Comparison of ENCODE assay signal across 20 cellular contexts in the genomic region with DNA sequence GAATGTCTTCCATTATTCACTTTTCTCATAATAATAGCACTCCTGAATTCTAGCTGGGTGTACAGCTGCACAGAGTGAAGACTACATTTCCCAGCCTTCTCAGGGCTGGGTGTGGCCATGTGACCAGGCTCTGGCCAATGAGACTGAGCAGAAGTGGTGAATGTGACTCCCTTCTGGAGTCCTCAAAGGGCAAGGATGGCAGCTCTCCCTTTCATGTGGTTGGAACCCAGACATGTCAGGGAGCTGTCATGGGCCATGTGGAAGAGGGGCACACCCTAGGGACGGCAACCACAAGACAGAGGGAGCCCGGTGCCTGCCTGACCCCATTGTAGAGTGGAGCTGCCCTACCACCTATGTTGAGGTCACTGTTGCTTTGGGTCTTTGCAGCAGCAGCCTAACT.
A peak's percentile ranks its signal among the peaks of the same experiment; 100 is the strongest.
DNase-seq lines count a peak whose midpoint lies in the region; ATAC-seq and TF ChIP-seq lines count a peak whose summit lies in the region.
"Had no signal": no experiment of that assay in that cellular context is flagged by ENCODE, and none has a peak within 500 bp of the region (broad histone marks: within the 10 kb centered on the region; RNA-seq: fewer than 3 reads in every experiment).

No MANE protein-coding gene starts in this region.

- no peak for ATAC-seq in HG02981 (IDR thresholded peaks at IDR 0.05; ENCODE audit: unreplicated experiment)

- CTCF ChIA-PET in HEK293T (lab: Yijun Ruan, JAX), result no interaction called here

- H3K27ac Mint-ChIP-seq in T-helper 2 cell treated with Interferon-gamma antibody and Interleukin-4, amounts not matched to agents 5 μg/mL and 100 μg/mL, for 36 hours, result no peak overlapping the region
- no peak overlapping the region for H3K27ac Mint-ChIP-seq in activated naive CD8-positive, alpha-beta T cell treated with anti-CD3 and anti-CD28 coated beads for 36 hours

- H3K4me1 ChIP-seq in BLaER1 treated with 17β-estradiol and CSF1 and Interleukin-3, amounts not matched to agents 10 nM and 100 nM, result peaks cover 1 to 29% (median 16%) of the 10 kb centered on the region in 10 experiments; a peak in 18 of 20 replicates
- H3K4me1 ChIP-seq: left ventricle myocardium inferior, SJSA1 had no signal

- H3K9me3 Mint-ChIP-seq in T-helper 2 cell treated with Interferon-gamma antibody and Interleukin-4, amounts not matched to agents 5 μg/mL and 100 μg/mL, for 36 hours, result no peaks in the 10 kb centered on the region
- no peaks in the 10 kb centered on the region for H3K9me3 Mint-ChIP-seq in activated naive CD8-positive, alpha-beta T cell treated with anti-CD3 and anti-CD28 coated beads for 36 hours
- H3K9me3 Mint-ChIP-seq: central memory CD8-positive, alpha-beta T cell had no signal

- peaks cover 0 to 29% (median 0%) of the 10 kb centered on the region in 11 experiments; a peak in 6 of 22 replicates for H3K9me3 ChIP-seq in BLaER1 treated with 17β-estradiol and CSF1 and Interleukin-3, amounts not matched to agents 10 nM and 100 nM (replicated peaks in 1 of 11)
- H3K9me3 ChIP-seq: left ventricle myocardium inferior, SJSA1 had no signal

- no peaks in the 10 kb centered on the region for H3K36me3 Mint-ChIP-seq in T-helper 2 cell treated with Interferon-gamma antibody and Interleukin-4, amounts not matched to agents 5 μg/mL and 100 μg/mL, for 36 hours (ENCODE audit: low read depth)
- H3K36me3 Mint-ChIP-seq in activated naive CD8-positive, alpha-beta T cell treated with anti-CD3 and anti-CD28 coated beads for 36 hours, result no peaks in the 10 kb centered on the region

- peak overlapping the region in 8 of 11 experiments; percentile 24 to 57 (median 40); a peak in 14 of 22 replicates for H3K4me2 ChIP-seq in BLaER1 treated with 17β-estradiol and CSF1 and Interleukin-3, amounts not matched to agents 10 nM and 100 nM

- H3K4me1 Mint-ChIP-seq in T-helper 2 cell treated with Interferon-gamma antibody and Interleukin-4, amounts not matched to agents 5 μg/mL and 100 μg/mL, for 36 hours (ENCODE audit: low read depth), result no peaks in the 10 kb centered on the region
- H3K4me1 Mint-ChIP-seq in activated naive CD8-positive, alpha-beta T cell treated with anti-CD3 and anti-CD28 coated beads for 36 hours, result no peaks in the 10 kb centered on the region
- H3K4me1 Mint-ChIP-seq: central memory CD8-positive, alpha-beta T cell had no signal

- no peak overlapping the region for H3K27ac ChIP-seq in BLaER1 treated with 17β-estradiol and CSF1 and Interleukin-3, amounts not matched to agents 10 nM and 100 nM
- H3K27ac ChIP-seq: left ventricle myocardium inferior, SJSA1 had no signal

- DNase-seq in HEK293T (ENCODE audit: extremely low spot score) (peak; percentile 28), SK-N-DZ (ENCODE audit: low spot score) (peak; percentile 50), iPS-NIHi11 (ENCODE audit: low spot score) (peak; percentile 29)
- DNase-seq in T-helper 2 cell treated with Interferon-gamma antibody and Interleukin-4, amounts not matched to agents 5 μg/mL and 100 μg/mL, for 36 hours (ENCODE audit: low spot score), result no peak
- DNase-seq in activated naive CD8-positive, alpha-beta T cell treated with anti-CD3 and anti-CD28 coated beads for 36 hours, result no peak
- DNase-seq: activated CD4-positive, CD25-positive, alpha-beta regulatory T cell treated with anti-CD3 and anti-CD28 coated beads, Interleukin-2, amount 50 U/mL, for 72 hours; activated gamma-delta T cell; AML-193; effector memory CD4-positive, alpha-beta T cell; glutamatergic neuron; left ventricle myocardium inferior; MV-4-11; NCI-H2029; NCI-H510A; right cardiac atrium; T1000 had no signal

- no peaks in the 10 kb centered on the region for H3K27me3 Mint-ChIP-seq in T-helper 2 cell treated with Interferon-gamma antibody and Interleukin-4, amounts not matched to agents 5 μg/mL and 100 μg/mL, for 36 hours (ENCODE audit: low read depth)
- peaks cover 7% of the 10 kb centered on the region for H3K27me3 Mint-ChIP-seq in activated naive CD8-positive, alpha-beta T cell treated with anti-CD3 and anti-CD28 coated beads for 36 hours

- no peaks in the 10 kb centered on the region for H3K36me3 ChIP-seq in BLaER1 treated with 17β-estradiol and CSF1 and Interleukin-3, amounts not matched to agents 10 nM and 100 nM
- H3K36me3 ChIP-seq: left ventricle myocardium inferior, SJSA1 had no signal

- POLR2A ChIA-PET in HEK293T (lab: Yijun Ruan, JAX), result no interaction called here

- no peak overlapping the region for H3K4me3 ChIP-seq in BLaER1 treated with 17β-estradiol and CSF1 and Interleukin-3, amounts not matched to agents 10 nM and 100 nM
- H3K4me3 ChIP-seq: left ventricle myocardium inferior, SJSA1 had no signal

- no peak overlapping the region for H3K9ac ChIP-seq in BLaER1 treated with 17β-estradiol and CSF1 and Interleukin-3, amounts not matched to agents 10 nM and 100 nM

- no peaks in the 10 kb centered on the region for H4K20me1 ChIP-seq in BLaER1 treated with 17β-estradiol and CSF1 and Interleukin-3, amounts not matched to agents 10 nM and 100 nM

- no peak overlapping the region for H3K4me3 Mint-ChIP-seq in T-helper 2 cell treated with Interferon-gamma antibody and Interleukin-4, amounts not matched to agents 5 μg/mL and 100 μg/mL, for 36 hours
- H3K4me3 Mint-ChIP-seq in activated naive CD8-positive, alpha-beta T cell treated with anti-CD3 and anti-CD28 coated beads for 36 hours, result no peak overlapping the region
- H3K4me3 Mint-ChIP-seq: central memory CD8-positive, alpha-beta T cell had no signal

- H3K27me3 ChIP-seq in BLaER1 treated with 17β-estradiol and CSF1 and Interleukin-3, amounts not matched to agents 10 nM and 100 nM, result no peaks in the 10 kb centered on the region
- H3K27me3 ChIP-seq: SJSA1 had no signal

TF ChIP-seq in HEK293T, 16 proteins besides CTCF, POLR2A, EP300 and RAD21:
- TF ChIP-seq FOXK2 (IDR thresholded peaks at IDR 0.05), result no peak
- TF ChIP-seq BHLHE40 (IDR thresholded peaks at IDR 0.05; ENCODE audit: borderline replicate concordance), result no peak
- TF ChIP-seq FOXA1 (IDR thresholded peaks at IDR 0.05), result no peak
- TF ChIP-seq ARNT (IDR thresholded peaks at IDR 0.05), result no peak
- no peak for TF ChIP-seq LEF1 (IDR thresholded peaks at IDR 0.05; ENCODE audit: borderline replicate concordance)
- no peak for TF ChIP-seq HDGF (IDR thresholded peaks at IDR 0.05; ENCODE audit: borderline replicate concordance)
- TF ChIP-seq ELF4 (IDR thresholded peaks at IDR 0.05), result no peak
- TF ChIP-seq CTBP1 (IDR thresholded peaks at IDR 0.05; ENCODE audit: borderline replicate concordance), result no peak
- TF ChIP-seq L3MBTL2 (conservative IDR thresholded peaks at IDR 0.05), result no peak
- no peak for TF ChIP-seq SP1 (IDR thresholded peaks at IDR 0.05)
- TF ChIP-seq, protein P1, sequence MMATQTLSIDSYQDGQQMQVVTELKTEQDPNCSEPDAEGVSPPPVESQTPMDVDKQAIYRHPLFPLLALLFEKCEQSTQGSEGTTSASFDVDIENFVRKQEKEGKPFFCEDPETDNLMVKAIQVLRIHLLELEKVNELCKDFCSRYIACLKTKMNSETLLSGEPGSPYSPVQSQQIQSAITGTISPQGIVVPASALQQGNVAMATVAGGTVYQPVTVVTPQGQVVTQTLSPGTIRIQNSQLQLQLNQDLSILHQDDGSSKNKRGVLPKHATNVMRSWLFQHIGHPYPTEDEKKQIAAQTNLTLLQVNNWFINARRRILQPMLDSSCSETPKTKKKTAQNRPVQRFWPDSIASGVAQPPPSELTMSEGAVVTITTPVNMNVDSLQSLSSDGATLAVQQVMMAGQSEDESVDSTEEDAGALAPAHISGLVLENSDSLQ (IDR thresholded peaks at IDR 0.05), result no peak

Comparison
In these comparisons a context has a peak if more than half of its experiments do, and no peak if none do; other contexts are left out.
1. DNase-seq: peak in HEK293T (single experiment), SK-N-DZ (single experiment) and iPS-NIHi11 (single experiment); none in T-helper 2 cell treated with Interferon-gamma antibody and Interleukin-4, amounts not matched to agents 5 μg/mL and 100 μg/mL, for 36 hours (single experiment) and activated naive CD8-positive, alpha-beta T cell treated with anti-CD3 and anti-CD28 coated beads for 36 hours (single experiment).